In genomic region chr13:75489502-75490263, GRCh38 we compare ENCODE assay signal across 1 cellular context.
TF ChIP-seq lines count a peak whose summit lies in the region.

No MANE protein-coding gene starts in this region.

TF ChIP-seq in HEK293, 187 proteins besides CTCF, POLR2A, EP300 and RAD21 (continued from another document and continues in another):
- TF ChIP-seq PRDM4 (tag by site-specific recombination; IDR thresholded peaks at IDR 0.05) (no peak), ZNF18 (tag by site-specific recombination; IDR thresholded peaks at IDR 0.05) (no peak), MYNN (tag by site-specific recombination; IDR thresholded peaks at IDR 0.05; ENCODE audit: borderline replicate concordance) (no peak), ZBTB6 (tag by site-specific recombination; IDR thresholded peaks at IDR 0.05) (peak; percentile 78), HIC1 (tag by site-specific recombination; IDR thresholded peaks at IDR 0.05) (no peak), ZNF157 (tag by site-specific recombination; IDR thresholded peaks at IDR 0.05) (no peak), ZNF423 (tag by site-specific recombination; IDR thresholded peaks at IDR 0.05) (no peak), TCF7L2 (IDR thresholded peaks at IDR 0.05; ENCODE audit: borderline replicate concordance, low read depth, low read length) (no peak), ZNF398 (tag by site-specific recombination; IDR thresholded peaks at IDR 0.05) (no peak; the same call in 1 of the 2 replicates), ZNF184 (tag by site-specific recombination; IDR thresholded peaks at IDR 0.05) (0 out of 2 replicates have a peak, but pooled peaks have one; percentile 31), ZSCAN30 (tag by site-specific recombination; IDR thresholded peaks at IDR 0.05) (no peak), MEIS1 (CRISPR knock-in tag; IDR thresholded peaks at IDR 0.05; ENCODE audit: borderline replicate concordance) (no peak), ZNF473 (tag by site-specific recombination; IDR thresholded peaks at IDR 0.05) (no peak), ZNF354C (tag by site-specific recombination; IDR thresholded peaks at IDR 0.05; ENCODE audit: borderline replicate concordance, low read depth) (no peak), ZNF768 (tag by site-specific recombination; IDR thresholded peaks at IDR 0.05) (no peak), ZBTB8A (tag by site-specific recombination; IDR thresholded peaks at IDR 0.05) (no peak), GLIS1 (tag by site-specific recombination; IDR thresholded peaks at IDR 0.05) (no peak), ZNF324 (tag by site-specific recombination; IDR thresholded peaks at IDR 0.05) (no peak), TSHZ1 (tag by site-specific recombination; IDR thresholded peaks at IDR 0.05; ENCODE audit: borderline replicate concordance) (no peak), SP3 (tag by site-specific recombination; IDR thresholded peaks at IDR 0.05) (no peak), SP2 (tag by site-specific recombination; IDR thresholded peaks at IDR 0.05) (no peak), ZNF311 (tag by site-specific recombination; IDR thresholded peaks at IDR 0.05; ENCODE audit: borderline replicate concordance) (no peak), ZNF174 (tag by site-specific recombination; IDR thresholded peaks at IDR 0.05) (no peak), YY1 (tag by site-specific recombination; IDR thresholded peaks at IDR 0.05) (no peak), KLF7 (tag by site-specific recombination; IDR thresholded peaks at IDR 0.05; ENCODE audit: borderline replicate concordance) (no peak), HOXA7 (CRISPR knock-in tag; IDR thresholded peaks at IDR 0.05; ENCODE audit: borderline replicate concordance) (no peak), ZNF561 (tag by site-specific recombination; IDR thresholded peaks at IDR 0.05; ENCODE audit: borderline replicate concordance) (no peak), ZNF529 (tag by site-specific recombination; IDR thresholded peaks at IDR 0.05; ENCODE audit: insufficient replicate concordance) (no peak), ZNF548 (tag by site-specific recombination; IDR thresholded peaks at IDR 0.05) (no peak), ZNF785 (tag by site-specific recombination; IDR thresholded peaks at IDR 0.05) (no peak), ZSCAN5A (tag by site-specific recombination; IDR thresholded peaks at IDR 0.05) (no peak), ZFHX2 (tag by site-specific recombination; conservative IDR thresholded peaks at IDR 0.05) (peak; percentile 83), ZNF704 (tag by site-specific recombination; IDR thresholded peaks at IDR 0.05) (no peak), GLI2 (tag by site-specific recombination; IDR thresholded peaks at IDR 0.05; ENCODE audit: borderline replicate concordance, low read depth) (no peak), SCRT1 (tag by site-specific recombination; IDR thresholded peaks at IDR 0.05; ENCODE audit: borderline replicate concordance) (no peak), KLF9 (tag by site-specific recombination; IDR thresholded peaks at IDR 0.05; ENCODE audit: low read depth) (peak; percentile 66), ZNF558 (tag by site-specific recombination; IDR thresholded peaks at IDR 0.05) (no peak), RBAK (tag by site-specific recombination; IDR thresholded peaks at IDR 0.05) (no peak), ZNF623 (tag by site-specific recombination; IDR thresholded peaks at IDR 0.05) (no peak), PATZ1 (tag by site-specific recombination; IDR thresholded peaks at IDR 0.05) (peak; percentile 10; the same call in 1 of the 2 replicates), ZFP3 (tag by site-specific recombination; IDR thresholded peaks at IDR 0.05; ENCODE audit: low read depth) (no peak), ZNF146 (tag by site-specific recombination; IDR thresholded peaks at IDR 0.05) (no peak), ZSCAN18 (tag by site-specific recombination; IDR thresholded peaks at IDR 0.05) (no peak), GFI1B (tag by site-specific recombination; IDR thresholded peaks at IDR 0.05) (no peak)
